ENCODE assay signal across 12 cellular contexts in the genomic region with DNA sequence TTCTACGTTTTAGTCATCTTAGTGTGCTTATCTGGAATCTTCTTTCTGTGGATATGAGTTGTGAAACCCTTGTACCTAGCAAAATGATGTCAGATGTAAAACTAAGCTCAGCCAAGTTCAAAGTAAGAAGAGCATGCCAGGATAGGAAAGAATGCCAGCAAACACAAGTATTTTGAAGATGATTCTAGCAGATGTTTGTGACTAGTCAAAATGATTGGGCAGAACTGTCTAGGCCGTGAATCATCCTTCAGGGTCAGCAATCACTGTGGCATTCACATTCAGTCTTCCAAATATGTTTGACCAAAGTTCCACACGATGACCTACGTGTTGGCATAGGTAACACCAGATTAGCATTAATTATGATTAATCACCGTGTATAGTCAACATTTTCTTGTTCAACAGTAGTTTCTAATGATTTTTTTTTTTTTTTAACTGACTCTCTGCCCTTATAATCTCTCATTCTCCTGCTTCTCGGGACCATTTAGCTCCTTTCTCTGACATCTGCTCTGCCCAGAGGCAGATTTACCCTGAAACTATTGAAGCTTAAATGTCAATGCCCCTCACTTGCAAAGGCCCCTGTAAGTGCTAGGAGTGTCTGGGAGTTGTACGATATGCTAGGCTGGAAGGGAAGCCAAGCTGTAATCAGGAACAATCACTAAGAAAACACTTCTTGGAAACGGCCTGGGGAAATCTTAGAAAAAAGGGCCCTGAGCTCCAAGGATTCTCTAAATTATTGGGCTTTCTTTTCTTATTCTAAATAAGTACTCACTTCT. TPM values are rescaled to one million over a fixed set of nuclear protein-coding genes. Genes with fewer than 3 reads are reported as not detected.
DNase-seq lines count a peak whose midpoint lies in the region; ATAC-seq and TF ChIP-seq lines count a peak whose summit lies in the region.
"Had no signal": no experiment of that assay in that cellular context is flagged by ENCODE, and none has a peak within 500 bp of the region (broad histone marks: within the 10 kb centered on the region; RNA-seq: fewer than 3 reads in every experiment).

No MANE protein-coding gene starts in this region.

- POLR2A ChIA-PET in activated CD8-positive, alpha-beta T cell treated with anti-CD3 and anti-CD28 coated beads for 36 hours (lab: Charles Lee): no interaction called here

- no peaks in the 10 kb centered on the region for H3K4me1 ChIP-seq in Karpas-422 (ENCODE audit: low read length)

- intact Hi-C loops in activated CD8-positive, alpha-beta T cell treated with anti-CD3 and anti-CD28 coated beads for 36 hours (cut with micrococcal nuclease): no loop called here

- H3K27me3 Mint-ChIP-seq in chondrocyte (ENCODE audit: low read depth) (no peaks in the 10 kb centered on the region), type B pancreatic cell (peaks cover 10% of the 10 kb centered on the region)
- peaks cover 24% of the 10 kb centered on the region for H3K27me3 Mint-ChIP-seq in activated CD8-positive, alpha-beta T cell treated with anti-CD3 and anti-CD28 coated beads for 36 hours

- H3K79me2 ChIP-seq in Karpas-422 (ENCODE audit: low read length): no peaks in the 10 kb centered on the region

- no peaks in the 10 kb centered on the region for H3K27me3 ChIP-seq in Karpas-422 (ENCODE audit: low read length)
- H3K27me3 ChIP-seq: transverse colon had no signal

- H4K20me1 ChIP-seq in Karpas-422 (ENCODE audit: insufficient read depth, low read depth, low read length): no peaks in the 10 kb centered on the region

- H3K4me2 ChIP-seq in Karpas-422 (ENCODE audit: low read depth, low read length, poor library complexity, severe bottlenecking): no peak overlapping the region

- ATAC-seq in GM21723 (IDR thresholded peaks at IDR 0.05; ENCODE audit: unreplicated experiment): no peak
- ATAC-seq in activated CD8-positive, alpha-beta T cell treated with anti-CD3 and anti-CD28 coated beads for 36 hours: no peak

- TF ChIP-seq CTCF in chondrocyte (IDR thresholded peaks at IDR 0.05): no peak
- no peak for TF ChIP-seq CTCF in type B pancreatic cell (conservative IDR thresholded peaks at IDR 0.05)
- no peak for TF ChIP-seq CTCF in activated CD8-positive, alpha-beta T cell treated with anti-CD3 and anti-CD28 coated beads for 36 hours (IDR thresholded peaks at IDR 0.05)

- no peak overlapping the region for H3K9ac ChIP-seq in Karpas-422 (ENCODE audit: low read length)

- CTCF ChIA-PET in activated CD8-positive, alpha-beta T cell treated with anti-CD3 and anti-CD28 coated beads for 36 hours (lab: Charles Lee): interaction anchor here (2.4 kb wide), 1 partner anchor 23 kb away, joined by 14 read pairs; no protein-coding TSS in a partner anchor

- no peak overlapping the region for H3K27ac ChIP-seq in Karpas-422 (ENCODE audit: low read length)
- H3K27ac ChIP-seq: VCaP had no signal

- H3K9me3 Mint-ChIP-seq in chondrocyte (ENCODE audit: low read depth) (peaks cover 13% of the 10 kb centered on the region), type B pancreatic cell (peaks cover 5% of the 10 kb centered on the region)
- H3K9me3 Mint-ChIP-seq in activated CD8-positive, alpha-beta T cell treated with anti-CD3 and anti-CD28 coated beads for 36 hours: no peaks in the 10 kb centered on the region

- H3K4me3 Mint-ChIP-seq in chondrocyte (ENCODE audit: unreplicated experiment): no peak overlapping the region
- no peak overlapping the region for H3K4me3 Mint-ChIP-seq in type B pancreatic cell
- H3K4me3 Mint-ChIP-seq in activated CD8-positive, alpha-beta T cell treated with anti-CD3 and anti-CD28 coated beads for 36 hours: no peak overlapping the region

- H3K9me3 ChIP-seq in Karpas-422 (ENCODE audit: low read length): no peaks in the 10 kb centered on the region
- H3K9me3 ChIP-seq: transverse colon had no signal

- DNase-seq in NCI-H2227 (lab: John Stamatoyannopoulos, UW; ENCODE audit: unreplicated experiment) (peak; percentile 17), chondrocyte (ENCODE audit: low spot score) (no peak), left kidney (ENCODE audit: low read depth, low spot score) (peak; percentile 34), type B pancreatic cell (ENCODE audit: extremely low spot score, unreplicated experiment) (no peak), Karpas-422 (no peak), KBM-7 (no peak)
- no peak for DNase-seq in activated CD8-positive, alpha-beta T cell treated with anti-CD3 and anti-CD28 coated beads for 36 hours
- DNase-seq: activated effector memory CD4-positive, alpha-beta T cell treated with anti-CD3 and anti-CD28 coated beads, Interleukin-2, amount 50 U/mL, for 16 hours; midbrain; transverse colon had no signal

- H3K36me3 Mint-ChIP-seq in chondrocyte (ENCODE audit: low read depth) (peaks cover 4% of the 10 kb centered on the region), type B pancreatic cell (peaks cover 4% of the 10 kb centered on the region)
- H3K36me3 Mint-ChIP-seq in activated CD8-positive, alpha-beta T cell treated with anti-CD3 and anti-CD28 coated beads for 36 hours (ENCODE audit: low read depth): no peaks in the 10 kb centered on the region

- in situ Hi-C loops in KBM-7 (cut with MboI; ENCODE audit: low pct_unique_long_range_greater_than_20kb, low sequenced_read_pairs): no loop called here

- H3K4me3 ChIP-seq in Karpas-422 (ENCODE audit: low read length): no peak overlapping the region
- H3K4me3 ChIP-seq: transverse colon had no signal

- no peaks in the 10 kb centered on the region for H3K36me3 ChIP-seq in Karpas-422 (ENCODE audit: insufficient read depth, low read length)
- H3K36me3 ChIP-seq: transverse colon had no signal

- H3K27ac Mint-ChIP-seq in chondrocyte (ENCODE audit: unreplicated experiment): peak overlapping the region; percentile 96
- peak overlapping the region; percentile 66 for H3K27ac Mint-ChIP-seq in type B pancreatic cell
- H3K27ac Mint-ChIP-seq in activated CD8-positive, alpha-beta T cell treated with anti-CD3 and anti-CD28 coated beads for 36 hours: no peak overlapping the region

- no peaks in the 10 kb centered on the region for H3K9me2 ChIP-seq in Karpas-422 (replicated peaks; ENCODE audit: insufficient read depth, low read length)

- H3K4me1 Mint-ChIP-seq in chondrocyte (ENCODE audit: low read depth): peaks cover 56% of the 10 kb centered on the region
- H3K4me1 Mint-ChIP-seq in type B pancreatic cell (ENCODE audit: unreplicated experiment): peaks cover 29% of the 10 kb centered on the region
- peaks cover 4% of the 10 kb centered on the region for H3K4me1 Mint-ChIP-seq in activated CD8-positive, alpha-beta T cell treated with anti-CD3 and anti-CD28 coated beads for 36 hours (ENCODE audit: low read depth)

- no peak overlapping the region for H2AFZ ChIP-seq in Karpas-422 (ENCODE audit: low read length)

RNA-seq across cellular contexts. Expression of gene PLOD2, which starts 5.7 kb away (rescaled TPM):
- total RNA-seq in chondrocyte (208 to 249 TPM (median 212 TPM) in 3 replicates), type B pancreatic cell (ENCODE audit: low replicate concordance) (24.7 and 35.0 TPM in 2 replicates)
- not detected in 2 replicates for total RNA-seq in Karpas-422 (2014; rRNA removed; shearing (Covaris generic); ENCODE audit: low replicate concordance)
- total RNA-seq in activated CD8-positive, alpha-beta T cell treated with anti-CD3 and anti-CD28 coated beads for 36 hours: 1 to 10 TPM in 1 of 2 experiments, under 1 TPM in 1; 0.65 to 2.0 TPM

Comparison
In these comparisons a context has a peak if more than half of its experiments do, and no peak if none do; other contexts are left out.
1. DNase-seq: peak in NCI-H2227 (single experiment) and left kidney (single experiment); none in chondrocyte (single experiment), type B pancreatic cell (single experiment), Karpas-422 (single experiment), KBM-7 (single experiment) and activated CD8-positive, alpha-beta T cell treated with anti-CD3 and anti-CD28 coated beads for 36 hours (single experiment).